In genomic region chr1:54331091-54331772, GRCh38 we compare ENCODE assay signal across 14 cellular contexts.
DNase-seq lines count a peak whose midpoint lies in the region; ATAC-seq, FAIRE-seq and TF ChIP-seq lines count a peak whose summit lies in the region.
"Had no signal": no experiment of that assay in that cellular context is flagged by ENCODE, and none has a peak within 500 bp of the region (broad histone marks: within the 10 kb centered on the region; RNA-seq: fewer than 3 reads in every experiment).

No MANE protein-coding gene starts in this region.

- intact Hi-C loops in activated CD4-positive, alpha-beta T cell treated with anti-CD3 and anti-CD28 coated beads, Interleukin-2, amount 10 ng/mL, durations not matched to agents 24 days and 14 days (cut with micrococcal nuclease) = no loop called here

- no peaks in the 10 kb centered on the region for H3K9me3 Mint-ChIP-seq in activated CD4-positive, alpha-beta T cell treated with anti-CD3 and anti-CD28 coated beads, Interleukin-2, amount 10 ng/mL, durations not matched to agents 24 days and 14 days
- H3K9me3 Mint-ChIP-seq: effector memory CD8-positive, alpha-beta T cell had no signal

- no peaks in the 10 kb centered on the region for H3K27me3 ChIP-seq in gastroesophageal sphincter
- H3K27me3 ChIP-seq in stomach smooth muscle (ENCODE audit: control insufficient read depth in 1 of 2, insufficient read depth in 2 of 2, low read length in 2 of 2) = no peaks in the 10 kb centered on the region

- TF ChIP-seq EP300 in gastroesophageal sphincter (IDR thresholded peaks at IDR 0.05) = no peak

- H3K9ac ChIP-seq in stomach smooth muscle (ENCODE audit: low read length in 2 of 2) = no peak overlapping the region

- H3K27ac ChIP-seq in gastroesophageal sphincter (peak overlapping the region in 3 of 4 donors; percentile 89 to 91 (median 91)), stomach smooth muscle (ENCODE audit: low read length) (peak overlapping the region; percentile 24)
- H3K27ac ChIP-seq: 22Rv1, thoracic aorta had no signal

- H3K4me3 ChIP-seq in gastroesophageal sphincter (no peak overlapping the region), stomach smooth muscle (ENCODE audit: low read length in 2 of 2) (peak overlapping the region in 1 of 2 donors; percentile 35)
- H3K4me3 ChIP-seq: thoracic aorta had no signal

- H3K4me1 ChIP-seq in gastroesophageal sphincter = peaks cover 7 to 100% (median 91%) of the 10 kb centered on the region in 3 donors
- H3K4me1 ChIP-seq in stomach smooth muscle (ENCODE audit: control insufficient read depth, insufficient read depth, low read length) = peaks cover 95% of the 10 kb centered on the region

- no peak for ATAC-seq in gastroesophageal sphincter
- ATAC-seq in GM18870 (IDR thresholded peaks at IDR 0.05; ENCODE audit: unreplicated experiment) = no peak
- ATAC-seq: effector memory CD8-positive, alpha-beta T cell had no signal

- H3K9me3 ChIP-seq in gastroesophageal sphincter (no peaks in the 10 kb centered on the region), stomach smooth muscle (ENCODE audit: control insufficient read depth in 2 of 2, low read length in 2 of 2) (no peaks in the 10 kb centered on the region)
- H3K9me3 ChIP-seq: thoracic aorta had no signal

- FAIRE-seq in GM12891 (lab: Jason Lieb, UNC) = no peak
- FAIRE-seq: GM12892 had no signal

- H3K4me3 Mint-ChIP-seq in activated CD4-positive, alpha-beta T cell treated with anti-CD3 and anti-CD28 coated beads, Interleukin-2, amount 10 ng/mL, durations not matched to agents 24 days and 14 days = no peak overlapping the region

- no peak for TF ChIP-seq CTCF in gastroesophageal sphincter (IDR thresholded peaks at IDR 0.05)

- WGBS in gastroesophageal sphincter (ENCODE audit: low coverage in 1 of 2), 2 donors = 50 to 57% methylated on average over 7 to 9 of the region's 12 CpGs

- no peaks in the 10 kb centered on the region for H3K36me3 ChIP-seq in gastroesophageal sphincter
- no peaks in the 10 kb centered on the region for H3K36me3 ChIP-seq in stomach smooth muscle (ENCODE audit: control insufficient read depth in 2 of 2, insufficient read depth in 2 of 2, low read length in 2 of 2)
- H3K36me3 ChIP-seq: thoracic aorta had no signal

- peaks cover 4% of the 10 kb centered on the region for H3K36me3 Mint-ChIP-seq in activated CD4-positive, alpha-beta T cell treated with anti-CD3 and anti-CD28 coated beads, Interleukin-2, amount 10 ng/mL, durations not matched to agents 24 days and 14 days (ENCODE audit: low read depth)

- H3K27ac Mint-ChIP-seq in activated CD4-positive, alpha-beta T cell treated with anti-CD3 and anti-CD28 coated beads, Interleukin-2, amount 10 ng/mL, durations not matched to agents 24 days and 14 days = peak overlapping the region; percentile 13

- no peak for DNase-seq in activated CD4-positive, alpha-beta T cell treated with anti-CD3 and anti-CD28 coated beads, Interleukin-2, amount 10 ng/mL, durations not matched to agents 24 days and 14 days
- DNase-seq in activated CD4-positive, alpha-beta T cell treated with anti-CD3 and anti-CD28 coated beads for 4 hours = no peak
- DNase-seq in RPMI7951 (ENCODE audit: low read depth) (peak; percentile 29), GM12891 (ENCODE audit: insufficient read length, low spot score) (no peak), HuH-7.5 (ENCODE audit: low spot score) (no peak)
- DNase-seq: effector memory CD8-positive, alpha-beta T cell; NCI-H2227 treated with DMSO at 0.1 percent for 48 hours; T-helper 2 cell had no signal

- peaks cover 21% of the 10 kb centered on the region for H3K4me1 Mint-ChIP-seq in activated CD4-positive, alpha-beta T cell treated with anti-CD3 and anti-CD28 coated beads, Interleukin-2, amount 10 ng/mL, durations not matched to agents 24 days and 14 days

- no peaks in the 10 kb centered on the region for H3K27me3 Mint-ChIP-seq in activated CD4-positive, alpha-beta T cell treated with anti-CD3 and anti-CD28 coated beads, Interleukin-2, amount 10 ng/mL, durations not matched to agents 24 days and 14 days
- H3K27me3 Mint-ChIP-seq: effector memory CD8-positive, alpha-beta T cell had no signal

- TF ChIP-seq POLR2A in gastroesophageal sphincter (IDR thresholded peaks at IDR 0.05) = no peak
- TF ChIP-seq POLR2A in GM12891 (IDR thresholded peaks at IDR 0.05; ENCODE audit: low read depth, low read length) = no peak

TF ChIP-seq in GM12891, 5 proteins besides CTCF, POLR2A, EP300 and RAD21:
- TF ChIP-seq SPI1 (IDR thresholded peaks at IDR 0.05; ENCODE audit: low read depth, low read length) (no peak), POLR2AphosphoS5 (IDR thresholded peaks at IDR 0.05; ENCODE audit: low read depth, low read length) (no peak), POU2F2 (IDR thresholded peaks at IDR 0.05; ENCODE audit: low read depth, low read length) (no peak), PAX5 (IDR thresholded peaks at IDR 0.05; ENCODE audit: insufficient read depth, low read length, severe bottlenecking) (no peak), TAF1 (IDR thresholded peaks at IDR 0.05; ENCODE audit: low read depth, low read length) (no peak)
